In genomic region chr18:36529747-36530146, GRCh38 we compare ENCODE assay signal across 11 cellular contexts.
"Had no signal": no experiment of that assay in that cellular context is flagged by ENCODE, and none has a peak within 500 bp of the region (broad histone marks: within the 10 kb centered on the region; RNA-seq: fewer than 3 reads in every experiment).

No MANE protein-coding gene starts in this region.

- H3K9me3 ChIP-seq: HAP-1 had no signal

- H3K36me3 ChIP-seq: HAP-1 had no signal

- H3K4me3 ChIP-seq: GM23248, GM23338, HAP-1 had no signal

- FAIRE-seq: H1, H54 had no signal

- DNase-seq: GM23248, GOT3, H7, H9, HCEC 1CT, HFFc6 had no signal

- H3K4me1 ChIP-seq: HAP-1 had no signal

- ATAC-seq: GM23338, HCT116 had no signal

- H3K27ac ChIP-seq: GM23248 had no signal
